In the genomic region with DNA sequence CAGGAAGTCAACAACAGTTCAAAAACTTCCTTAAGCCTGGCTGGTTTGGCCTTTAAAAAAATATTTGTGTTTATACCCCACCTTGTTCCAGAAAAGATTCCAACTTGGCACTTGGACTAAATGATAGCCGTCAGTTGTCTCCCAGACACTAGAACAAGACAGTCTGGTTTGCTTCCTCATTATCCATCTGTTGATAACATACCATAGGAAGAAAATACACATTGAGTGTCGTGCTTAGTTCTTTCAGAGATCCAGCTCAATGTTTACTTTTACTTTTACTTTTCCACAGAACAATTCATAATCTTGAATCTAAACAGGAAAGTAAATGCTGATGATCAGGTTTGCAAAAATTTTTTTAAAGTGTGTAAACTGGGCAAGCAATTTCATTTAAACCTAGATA, we compare ENCODE assay signal across 13 cellular contexts. TPM values are rescaled to one million over a fixed set of nuclear protein-coding genes. Genes with fewer than 3 reads are reported as not detected.
DNase-seq lines count a peak whose midpoint lies in the region; ATAC-seq, FAIRE-seq and TF ChIP-seq lines count a peak whose summit lies in the region.
"Had no signal": no experiment of that assay in that cellular context is flagged by ENCODE, and none has a peak within 500 bp of the region (broad histone marks: within the 10 kb centered on the region; RNA-seq: fewer than 3 reads in every experiment).

No MANE protein-coding gene starts in this region.

- TF ChIP-seq POLR2A in upper lobe of left lung (IDR thresholded peaks at IDR 0.05) = no peak

- H3K27me3 ChIP-seq in left ventricle myocardium inferior (ENCODE audit: low read depth) (no peaks in the 10 kb centered on the region), right atrium auricular region (no peaks in the 10 kb centered on the region), upper lobe of left lung (no peaks in the 10 kb centered on the region)
- H3K27me3 ChIP-seq: colonic mucosa, SJSA1 had no signal

- intact Hi-C loops in left ventricle myocardium inferior (cut with micrococcal nuclease) = no loop called here
- intact Hi-C loops in activated B cell treated with CpG ODN at 0.5 μM for 24 hours (cut with micrococcal nuclease) = no loop called here
- intact Hi-C loops in kidney (cut with DNase I) = no loop called here

- peaks cover 27% of the 10 kb centered on the region for H3K4me1 Mint-ChIP-seq in activated B cell treated with CpG ODN at 0.5 μM for 24 hours

- no peaks in the 10 kb centered on the region for H3K9me3 ChIP-seq in left ventricle myocardium inferior (replicated peaks)
- no peaks in the 10 kb centered on the region for H3K9me3 ChIP-seq in right atrium auricular region
- H3K9me3 ChIP-seq in kidney (ENCODE audit: control insufficient read depth in 1 of 2, low read length in 2 of 2) = no peaks in the 10 kb centered on the region
- no peaks in the 10 kb centered on the region for H3K9me3 ChIP-seq in upper lobe of left lung
- H3K9me3 ChIP-seq: colonic mucosa, SJSA1 had no signal

- no peak for TF ChIP-seq EP300 in upper lobe of left lung (IDR thresholded peaks at IDR 0.05)

- TF ChIP-seq CTCF in left ventricle myocardium inferior (IDR thresholded peaks at IDR 0.05; ENCODE audit: borderline replicate concordance) = no peak
- no peak for TF ChIP-seq CTCF in right atrium auricular region (IDR thresholded peaks at IDR 0.05)
- no peak for TF ChIP-seq CTCF in activated B cell treated with CpG ODN at 0.5 μM for 24 hours (IDR thresholded peaks at IDR 0.05)
- no peak for TF ChIP-seq CTCF in kidney (IDR thresholded peaks at IDR 0.05; ENCODE audit: borderline replicate concordance, extremely low read depth, insufficient read depth)
- TF ChIP-seq CTCF in upper lobe of left lung (IDR thresholded peaks at IDR 0.05) = no peak

- no peak overlapping the region for H3K27ac Mint-ChIP-seq in activated B cell treated with CpG ODN at 0.5 μM for 24 hours

- CTCF ChIA-PET in activated B cell treated with CpG ODN at 0.5 μM for 24 hours (lab: Charles Lee) = interaction anchor here (1.0 kb wide), 1 partner anchor 15 kb away, joined by 3 read pairs; no protein-coding TSS in a partner anchor

- ATAC-seq in activated B cell treated with CpG ODN at 0.5 μM for 24 hours (ENCODE audit: low read depth) (no peak), upper lobe of left lung (ENCODE audit: low FRiP score in 2 of 2) (no peak), GM21381 (IDR thresholded peaks at IDR 0.05; ENCODE audit: unreplicated experiment) (no peak), GM21576 (IDR thresholded peaks at IDR 0.05; ENCODE audit: unreplicated experiment) (no peak)

- peaks cover 39% of the 10 kb centered on the region for H3K4me1 ChIP-seq in left ventricle myocardium inferior
- peaks cover 0 to 26% of the 10 kb centered on the region in 2 donors for H3K4me1 ChIP-seq in right atrium auricular region
- peaks cover 6 to 11% of the 10 kb centered on the region in 2 donors for H3K4me1 ChIP-seq in kidney (ENCODE audit: control insufficient read depth in 1 of 2, insufficient read depth in 1 of 2, low read depth in 1 of 2, low read length in 2 of 2)
- peaks cover 22 to 33% (median 25%) of the 10 kb centered on the region in 4 donors for H3K4me1 ChIP-seq in upper lobe of left lung
- H3K4me1 ChIP-seq: colonic mucosa had no signal

- H3K36me3 ChIP-seq in left ventricle myocardium inferior (no peaks in the 10 kb centered on the region), right atrium auricular region (no peaks in the 10 kb centered on the region), kidney (ENCODE audit: control insufficient read depth in 1 of 2, insufficient read depth in 2 of 2, low read length in 2 of 2) (no peaks in the 10 kb centered on the region), upper lobe of left lung (no peaks in the 10 kb centered on the region)
- H3K36me3 ChIP-seq: colonic mucosa had no signal

- DNase-seq in left ventricle myocardium inferior = no peak
- DNase-seq in right atrium auricular region (ENCODE audit: low spot score) = no peak
- DNase-seq in activated B cell treated with CpG ODN at 0.5 μM for 24 hours = no peak
- DNase-seq in kidney = no peak
- DNase-seq in upper lobe of left lung = no peak
- DNase-seq in iPS-NIHi7 (ENCODE audit: extremely low spot score) = no peak
- DNase-seq: activated CD8-positive, alpha-beta memory T cell treated with anti-CD3 and anti-CD28 coated beads, Interleukin-2, amount 50 U/mL, for 48 hours; colonic mucosa; NCI-H146 had no signal

- H3K4me3 ChIP-seq in left ventricle myocardium inferior = no peak overlapping the region
- H3K4me3 ChIP-seq in right atrium auricular region = no peak overlapping the region
- no peak overlapping the region for H3K4me3 ChIP-seq in kidney (ENCODE audit: low read length in 2 of 2)
- no peak overlapping the region for H3K4me3 ChIP-seq in upper lobe of left lung
- H3K4me3 ChIP-seq: colonic mucosa, SJSA1 had no signal

- POLR2A ChIA-PET in activated B cell treated with CpG ODN at 0.5 μM for 24 hours (lab: Charles Lee) = interaction anchor here (0.6 kb wide), 1 partner anchor 12 kb away, joined by 11 read pairs; no protein-coding TSS in a partner anchor

- no peaks in the 10 kb centered on the region for H3K27me3 Mint-ChIP-seq in activated B cell treated with CpG ODN at 0.5 μM for 24 hours

- peak; percentile 6 for FAIRE-seq in kidney (lab: Jason Lieb, UNC)
- FAIRE-seq: H1 had no signal

- H3K27ac ChIP-seq in left ventricle myocardium inferior (replicated peaks) (peak overlapping the region; percentile 97), right atrium auricular region (peak overlapping the region in 1 of 2 donors; percentile 42), kidney (ENCODE audit: low read depth in 2 of 2, low read length in 2 of 2) (peak overlapping the region in 1 of 2 donors; percentile 27), upper lobe of left lung (peak overlapping the region in 3 of 4 donors; percentile 20 to 73 (median 57))
- H3K27ac ChIP-seq: SJSA1 had no signal

- no peak overlapping the region for H3K9ac ChIP-seq in kidney (ENCODE audit: low read length in 2 of 2)

- peaks cover 6% of the 10 kb centered on the region for H3K36me3 Mint-ChIP-seq in activated B cell treated with CpG ODN at 0.5 μM for 24 hours (ENCODE audit: low read depth)

- H3K4me3 Mint-ChIP-seq in activated B cell treated with CpG ODN at 0.5 μM for 24 hours = peak overlapping the region; percentile 15

- WGBS in upper lobe of left lung, 2 donors = 21 to 22% methylated on average over 2 of the region's 2 CpGs

- no peaks in the 10 kb centered on the region for H3K9me3 Mint-ChIP-seq in activated B cell treated with CpG ODN at 0.5 μM for 24 hours

RNA-seq across cellular contexts. Expression of gene VPS54, which starts 2.4 kb away (rescaled TPM):
- total RNA-seq in left ventricle myocardium inferior (9.9 TPM), right atrium auricular region (10 to 100 TPM; 10.9 to 12.5 TPM), activated B cell treated with CpG ODN at 0.5 μM for 24 hours (11.5 and 13.1 TPM in 2 replicates), kidney (25.0 TPM), upper lobe of left lung (10 to 100 TPM; 10.3 to 43.7 (median 21.7) TPM)
- 17.4 TPM for polyA plus RNA-seq in kidney (ENCODE audit: insufficient read depth, low read depth, low replicate concordance)
